Comparison of ENCODE assay signal across 17 cellular contexts in genomic region chr7:94298943-94299342, GRCh38.
DNase-seq lines count a peak whose midpoint lies in the region; ATAC-seq and TF ChIP-seq lines count a peak whose summit lies in the region.
"Had no signal": no experiment of that assay in that cellular context is flagged by ENCODE, and none has a peak within 500 bp of the region (broad histone marks: within the 10 kb centered on the region; RNA-seq: fewer than 3 reads in every experiment).

No MANE protein-coding gene starts in this region.

- H3K4me1 ChIP-seq in fibroblast of lung (ENCODE audit: control insufficient read depth, extremely low read depth, insufficient read depth, low read length) (peaks cover 49% of the 10 kb centered on the region), rectal smooth muscle tissue (ENCODE audit: control insufficient read depth, insufficient read depth, low read length) (peaks cover 61% of the 10 kb centered on the region)

- peaks cover 6% of the 10 kb centered on the region for H3K79me2 ChIP-seq in fibroblast of lung (ENCODE audit: control insufficient read depth, insufficient read depth, low read length)

- no peak for TF ChIP-seq CTCF in fibroblast of lung (conservative IDR thresholded peaks at IDR 0.05 in 1 of 2, IDR thresholded peaks at IDR 0.05 in 1 of 2; ENCODE audit: low read depth in 1 of 2, low read length in 2 of 2)

- no peaks in the 10 kb centered on the region for H4K20me1 ChIP-seq in fibroblast of lung (ENCODE audit: control insufficient read depth, extremely low read depth, insufficient read depth, low read length)

- no peaks in the 10 kb centered on the region for H3K36me3 ChIP-seq in fibroblast of lung (ENCODE audit: control insufficient read depth, insufficient read depth, low read length)
- H3K36me3 ChIP-seq in rectal smooth muscle tissue (ENCODE audit: control insufficient read depth, insufficient read depth, low read length): no peaks in the 10 kb centered on the region

- ATAC-seq in HG03354 (IDR thresholded peaks at IDR 0.05; ENCODE audit: poor library complexity, severe bottlenecking, unreplicated experiment): no peak
- no peak for ATAC-seq in HG03135 (IDR thresholded peaks at IDR 0.05; ENCODE audit: unreplicated experiment)
- ATAC-seq: mucosa of descending colon, sciatic nerve had no signal

- H2AFZ ChIP-seq in fibroblast of lung (ENCODE audit: low read length): no peak overlapping the region

- H3K9ac ChIP-seq in fibroblast of lung (ENCODE audit: insufficient read depth, low read length) (no peak overlapping the region), rectal smooth muscle tissue (ENCODE audit: low read length) (no peak overlapping the region)

- no peaks in the 10 kb centered on the region for H3K9me3 ChIP-seq in fibroblast of lung (ENCODE audit: control insufficient read depth, insufficient read depth, low read depth, low read length)
- H3K9me3 ChIP-seq: mucosa of descending colon had no signal

- H3K4me2 ChIP-seq in fibroblast of lung (ENCODE audit: extremely low read depth, insufficient read depth, low read length): peak overlapping the region; percentile 72

- POLR2A ChIA-PET in HEK293T (lab: Yijun Ruan, JAX): no interaction called here

- H3K27ac ChIP-seq in fibroblast of lung (ENCODE audit: insufficient read depth, low read length) (peak overlapping the region; percentile 92), rectal smooth muscle tissue (ENCODE audit: low read depth, low read length) (peak overlapping the region; percentile 21)

- peak; percentile 49 for DNase-seq in AG08395 (ENCODE audit: low spot score)
- DNase-seq in RPMI7951 (ENCODE audit: low read depth): peak; percentile 52
- DNase-seq in fibroblast of lung (ENCODE audit: low read depth in 2 of 2): peak; percentile 74 to 80
- DNase-seq in HEK293T (ENCODE audit: extremely low spot score): no peak
- no peak for DNase-seq in NCI-H446 (lab: John Stamatoyannopoulos, UW)
- DNase-seq: activated CD4-positive, alpha-beta T cell treated with anti-CD3 and anti-CD28 coated beads, Interleukin-2, amount 50 U/mL, for 48 hours; activated gamma-delta T cell treated with Interleukin-2 at 50 U/mL for 16 hours; dorsolateral prefrontal cortex; hippocampal formation; Karpas-422; mucosa of descending colon; NCI-H2107; T-helper 2 cell had no signal

- H3K27me3 ChIP-seq in fibroblast of lung (ENCODE audit: control insufficient read depth, insufficient read depth, low read length) (no peaks in the 10 kb centered on the region), rectal smooth muscle tissue (ENCODE audit: control insufficient read depth, insufficient read depth, low read length) (no peaks in the 10 kb centered on the region)

- H3K4me3 ChIP-seq in fibroblast of lung (replicated peaks in 1 of 4; ENCODE audit: control extremely low read depth in 1 of 4, insufficient read depth in 1 of 4, low read depth in 3 of 4, low read length in 4 of 4): peak overlapping the region in 1 of 4 experiments; percentile 18
- no peak overlapping the region for H3K4me3 ChIP-seq in rectal smooth muscle tissue (ENCODE audit: low read length)
- H3K4me3 ChIP-seq: dorsolateral prefrontal cortex, mucosa of descending colon had no signal

- CTCF ChIA-PET in HEK293T (lab: Yijun Ruan, JAX): no interaction called here

TF ChIP-seq in HEK293T, 16 proteins besides CTCF, POLR2A, EP300 and RAD21:
- TF ChIP-seq ARNT (IDR thresholded peaks at IDR 0.05) (no peak), ELF4 (IDR thresholded peaks at IDR 0.05) (no peak)

Comparison
In these comparisons a context has a peak if more than half of its experiments do, and no peak if none do; other contexts are left out.
1. DNase-seq: peak in AG08395 (single experiment), RPMI7951 (single experiment) and fibroblast of lung (2 of 2); none in HEK293T (single experiment) and NCI-H446 (0 of 2).